9 cellular contexts compared by ENCODE assay signal in the genomic region with DNA sequence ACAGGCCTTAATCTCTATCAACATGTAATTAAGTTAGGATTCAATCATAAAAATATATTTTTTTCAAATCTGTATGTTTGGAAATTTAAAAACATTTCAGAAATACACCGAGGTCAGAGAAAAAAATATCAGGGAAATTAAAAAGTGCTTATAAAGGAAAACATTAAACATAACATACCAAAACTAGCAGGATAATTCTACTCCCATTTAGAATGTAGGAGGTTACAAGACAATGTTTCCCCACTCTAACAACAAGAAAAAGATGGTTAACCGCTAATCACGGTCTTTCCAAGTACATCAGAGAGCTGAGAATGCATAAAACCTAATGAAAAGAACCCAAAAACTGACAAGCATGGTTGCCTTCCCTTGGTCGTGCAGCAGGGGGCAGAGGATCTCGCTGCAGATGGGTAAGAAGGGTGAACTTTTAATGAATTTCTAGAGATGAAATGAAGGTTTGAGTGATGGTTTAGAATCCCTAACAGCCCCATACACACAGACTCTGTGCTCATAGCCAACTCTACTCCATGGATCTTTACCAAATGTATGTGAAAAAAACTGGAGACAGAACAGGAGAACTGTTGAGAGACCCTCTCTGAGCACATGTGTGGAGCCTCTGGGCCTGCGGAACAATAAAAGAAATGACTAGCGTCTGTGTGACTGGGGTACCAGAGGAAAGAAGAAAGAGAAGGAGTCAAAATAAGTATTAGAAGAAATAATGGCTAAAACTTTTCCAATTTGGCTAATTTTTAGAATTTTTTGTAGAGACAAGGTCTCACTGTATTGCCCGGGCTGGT. TPM values are rescaled to one million over a fixed set of nuclear protein-coding genes. Genes with fewer than 3 reads are reported as not detected.
DNase-seq lines count a peak whose midpoint lies in the region; ATAC-seq and TF ChIP-seq lines count a peak whose summit lies in the region.
"Had no signal": no experiment of that assay in that cellular context is flagged by ENCODE, and none has a peak within 500 bp of the region (broad histone marks: within the 10 kb centered on the region; RNA-seq: fewer than 3 reads in every experiment).

No MANE protein-coding gene starts in this region.

- intact Hi-C loops in esophagus muscularis mucosa (cut with DNase I): no loop called here
- intact Hi-C loops in gastrocnemius medialis (cut with DNase I; ENCODE audit: low total_unique reads): no loop called here

- no peaks in the 10 kb centered on the region for H3K9me3 ChIP-seq in esophagus muscularis mucosa
- H3K9me3 ChIP-seq in gastrocnemius medialis: no peaks in the 10 kb centered on the region

- CTCF ChIA-PET in activated CD8-positive, alpha-beta memory T cell treated with anti-CD3 and anti-CD28 coated beads, Interleukin-2, amount 10 ng/mL, durations not matched to agents 7 days and 5 days (lab: Charles Lee): interaction anchor here (0.7 to 4.4 kb wide), 5 partner anchors 13 to 301 kb away, joined by 3 to 28 read pairs (median 6); no protein-coding TSS in a partner anchor

- no peak for TF ChIP-seq POLR2A in esophagus muscularis mucosa (IDR thresholded peaks at IDR 0.05; ENCODE audit: low read depth)
- TF ChIP-seq POLR2A in gastrocnemius medialis (IDR thresholded peaks at IDR 0.05): no peak

- TF ChIP-seq CTCF in esophagus muscularis mucosa (IDR thresholded peaks at IDR 0.05): peak; percentile 40 to 56 (median 52)
- TF ChIP-seq CTCF in gastrocnemius medialis (IDR thresholded peaks at IDR 0.05 in 4 of 5, conservative IDR thresholded peaks at IDR 0.05 in 1 of 5): peak in 4 of 5 experiments; percentile 17 to 47 (median 27)

- H3K27me3 ChIP-seq in esophagus muscularis mucosa (peaks cover 0 to 20% (median 0%) of the 10 kb centered on the region in 4 donors), gastrocnemius medialis (no peaks in the 10 kb centered on the region)

- TF ChIP-seq EP300 in esophagus muscularis mucosa (IDR thresholded peaks at IDR 0.05): no peak

- in situ Hi-C loops in gastrocnemius medialis (cut with MboI; ENCODE audit: low sequenced_read_pairs in 4 of 4): no loop called here

- peak; percentile 63 for ATAC-seq in activated CD8-positive, alpha-beta memory T cell treated with anti-CD3 and anti-CD28 coated beads, Interleukin-2, amount 10 ng/mL, durations not matched to agents 7 days and 5 days
- ATAC-seq in gastrocnemius medialis: no peak
- no peak for ATAC-seq in GM18520 (IDR thresholded peaks at IDR 0.05; ENCODE audit: unreplicated experiment)

- H3K4me1 ChIP-seq in esophagus muscularis mucosa: no peaks in the 10 kb centered on the region
- no peaks in the 10 kb centered on the region for H3K4me1 ChIP-seq in gastrocnemius medialis

- peaks cover 6% of the 10 kb centered on the region for H3K4me1 Mint-ChIP-seq in activated CD8-positive, alpha-beta memory T cell treated with anti-CD3 and anti-CD28 coated beads, Interleukin-2, amount 10 ng/mL, durations not matched to agents 7 days and 5 days

- no peak overlapping the region for H3K27ac Mint-ChIP-seq in activated CD8-positive, alpha-beta memory T cell treated with anti-CD3 and anti-CD28 coated beads, Interleukin-2, amount 10 ng/mL, durations not matched to agents 7 days and 5 days
- H3K27ac Mint-ChIP-seq: brain had no signal

- no peaks in the 10 kb centered on the region for H3K36me3 ChIP-seq in esophagus muscularis mucosa
- no peaks in the 10 kb centered on the region for H3K36me3 ChIP-seq in gastrocnemius medialis

- peaks cover 13% of the 10 kb centered on the region for H3K27me3 Mint-ChIP-seq in activated CD8-positive, alpha-beta memory T cell treated with anti-CD3 and anti-CD28 coated beads, Interleukin-2, amount 10 ng/mL, durations not matched to agents 7 days and 5 days

- H3K4me3 ChIP-seq in esophagus muscularis mucosa (no peak overlapping the region), gastrocnemius medialis (no peak overlapping the region)

- no peaks in the 10 kb centered on the region for H3K9me3 Mint-ChIP-seq in activated CD8-positive, alpha-beta memory T cell treated with anti-CD3 and anti-CD28 coated beads, Interleukin-2, amount 10 ng/mL, durations not matched to agents 7 days and 5 days (ENCODE audit: low read depth)

- H3K36me3 Mint-ChIP-seq in activated CD8-positive, alpha-beta memory T cell treated with anti-CD3 and anti-CD28 coated beads, Interleukin-2, amount 10 ng/mL, durations not matched to agents 7 days and 5 days: no peaks in the 10 kb centered on the region
- H3K36me3 Mint-ChIP-seq: brain had no signal

- 56% methylated on average over 8 of the region's 8 CpGs for WGBS in esophagus muscularis mucosa

- no peak overlapping the region for H3K4me3 Mint-ChIP-seq in activated CD8-positive, alpha-beta memory T cell treated with anti-CD3 and anti-CD28 coated beads, Interleukin-2, amount 10 ng/mL, durations not matched to agents 7 days and 5 days
- H3K4me3 Mint-ChIP-seq: brain had no signal

- H3K27ac ChIP-seq in esophagus muscularis mucosa (replicated peaks in 1 of 4) (no peak overlapping the region), gastrocnemius medialis (no peak overlapping the region)

- DNase-seq in DMS 273 (lab: John Stamatoyannopoulos, UW; ENCODE audit: unreplicated experiment) (peak; percentile 35), DMS 273 treated with DMSO at 0.1 percent for 48 hours (lab: John Stamatoyannopoulos, UW) (no peak), NCI-H1694 (lab: John Stamatoyannopoulos, UW) (peak; percentile 10), esophagus muscularis mucosa (ENCODE audit: extremely low spot score) (no peak), gastrocnemius medialis (no peak), GOT3 (lab: John Stamatoyannopoulos, UW) (no peak)
- DNase-seq in activated CD8-positive, alpha-beta memory T cell treated with anti-CD3 and anti-CD28 coated beads, Interleukin-2, amount 10 ng/mL, durations not matched to agents 7 days and 5 days: peak; percentile 70

RNA-seq across cellular contexts. Expression of a gene that starts 51.3 kb away (rescaled TPM):
- 100 to 1,000 TPM; 112 to 116 TPM for total RNA-seq in activated CD8-positive, alpha-beta memory T cell treated with anti-CD3 and anti-CD28 coated beads, Interleukin-2, amount 10 ng/mL, durations not matched to agents 7 days and 5 days
- 100 to 1,000 TPM in 3 of 4 donors, 10 to 100 TPM in 1; 94.4 to 172 (median 130) TPM for total RNA-seq in esophagus muscularis mucosa
- 100 to 1,000 TPM; 104 to 120 (median 115) TPM for total RNA-seq in gastrocnemius medialis

Comparison
In these comparisons a context has a peak if more than half of its experiments do, and no peak if none do; other contexts are left out.
1. DNase-seq: peak in DMS 273 (single experiment), NCI-H1694 (single experiment) and activated CD8-positive, alpha-beta memory T cell treated with anti-CD3 and anti-CD28 coated beads, Interleukin-2, amount 10 ng/mL, durations not matched to agents 7 days and 5 days (single experiment); none in DMS 273 treated with DMSO at 0.1 percent for 48 hours (single experiment), esophagus muscularis mucosa (single experiment), gastrocnemius medialis (0 of 2) and GOT3 (single experiment).